8 cellular contexts compared by ENCODE assay signal in the genomic region with DNA sequence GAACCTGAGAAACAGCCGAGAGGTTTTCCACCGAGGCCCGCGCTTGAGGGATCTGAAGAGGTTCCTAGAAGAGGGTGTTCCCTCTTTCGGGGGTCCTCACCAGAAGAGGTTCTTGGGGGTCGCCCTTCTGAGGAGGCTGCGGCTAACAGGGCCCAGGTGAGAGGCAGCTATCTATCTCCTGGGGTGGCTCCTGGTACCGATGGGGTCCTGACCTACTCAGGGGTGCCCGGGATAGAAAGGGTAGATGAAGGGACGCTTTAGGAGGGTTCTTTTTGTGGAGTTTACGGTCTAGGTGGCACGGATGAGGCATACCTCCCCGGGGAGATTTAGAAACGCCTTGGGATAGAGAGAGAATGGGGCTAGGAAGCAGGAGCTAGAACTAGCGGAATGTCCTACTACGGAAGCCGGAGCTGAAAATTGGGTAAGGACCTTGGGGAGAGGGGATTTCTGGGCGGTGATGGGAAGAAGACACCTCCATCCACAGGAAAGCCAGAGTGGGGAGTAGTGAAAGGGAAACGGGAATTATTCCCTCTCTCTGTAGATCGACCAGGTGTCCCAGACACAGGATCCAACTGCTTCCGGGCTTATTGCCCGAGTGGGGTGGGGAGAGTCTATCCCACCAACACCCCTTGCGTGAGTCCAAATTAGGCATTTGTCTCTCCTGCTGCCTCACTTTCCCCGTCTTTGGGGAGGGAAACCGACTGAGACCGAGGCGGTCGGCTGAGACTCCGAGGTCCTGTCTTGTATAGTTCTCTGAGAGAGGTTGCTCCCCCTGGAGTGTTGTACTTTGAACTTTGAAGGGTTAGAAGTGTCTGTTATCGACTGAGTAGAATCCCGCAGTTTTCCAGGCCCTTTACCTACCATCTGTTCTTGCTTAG. TPM values are rescaled to one million over a fixed set of nuclear protein-coding genes. Genes with fewer than 3 reads are reported as not detected.
DNase-seq lines count a peak whose midpoint lies in the region; ATAC-seq, FAIRE-seq and TF ChIP-seq lines count a peak whose summit lies in the region.

No MANE protein-coding gene starts in this region.

- H2AK5ac ChIP-seq in H1 (ENCODE audit: low read depth, low read length) = no peak overlapping the region

- TF ChIP-seq EP300 in H1 (IDR thresholded peaks at IDR 0.05; ENCODE audit: borderline replicate concordance in 1 of 2, low read depth in 2 of 2, low read length in 2 of 2) = no peak

- peaks cover 14% of the 10 kb centered on the region; the same call in 1 of the 2 replicates for H3K79me1 ChIP-seq in H1 (ENCODE audit: low read depth, low read length)

- H3K23ac ChIP-seq in H1 (ENCODE audit: insufficient read length) = no peak overlapping the region

- 0 out of 2 replicates have a peak overlapping the region, but pooled peaks have one; percentile 16 for H3K18ac ChIP-seq in H1 (ENCODE audit: extremely low read depth, low read length)

- no peak overlapping the region for H3K14ac ChIP-seq in H1 (ENCODE audit: insufficient read length)

- no peaks in the 10 kb centered on the region for H4K20me1 ChIP-seq in H1 (replicated peaks in 1 of 2; ENCODE audit: control insufficient read depth in 1 of 2, insufficient read depth in 2 of 2, low read length in 2 of 2)

- 0 out of 2 replicates have a peak overlapping the region, but pooled peaks have one; percentile 19 for H2AFZ ChIP-seq in H1 (ENCODE audit: low read length)

- peak overlapping the region; percentile 100 for H3K4me3 Mint-ChIP-seq in activated CD4-positive, alpha-beta T cell treated with anti-CD3 and anti-CD28 coated beads for 36 hours

- TF ChIP-seq CTCF in H1 (IDR thresholded peaks at IDR 0.05; ENCODE audit: control extremely low read depth in 1 of 3, insufficient read depth in 1 of 3, low read depth in 1 of 3, low read length in 3 of 3) (no peak), mucosa of descending colon (IDR thresholded peaks at IDR 0.05) (no peak)

- H2BK20ac ChIP-seq in H1 (ENCODE audit: low read length) = no peak overlapping the region

- no peak for TF ChIP-seq RAD21 in H1 (IDR thresholded peaks at IDR 0.05 in 1 of 2, conservative IDR thresholded peaks at IDR 0.05 in 1 of 2; ENCODE audit: low read depth in 2 of 2, low read length in 2 of 2)

- intact Hi-C loops in activated CD4-positive, alpha-beta T cell treated with anti-CD3 and anti-CD28 coated beads for 36 hours (cut with DNase I, micrococcal nuclease) = loop anchor here (1.0 to 10.0 kb wide), 17 partner anchors 58 to 1010 kb away; partner anchors contain the start of genes ARL2BP (in 2 of the 2), KATNB1 (in 2 of the 2), CCDC102A (in 1 of the 2) and CIAPIN1 (in 1 of the 2)
- intact Hi-C loops in mucosa of descending colon (cut with DNase I, micrococcal nuclease) = no loop called here

- H3K9me3 Mint-ChIP-seq in activated CD4-positive, alpha-beta T cell treated with anti-CD3 and anti-CD28 coated beads for 36 hours (ENCODE audit: low read depth) = no peaks in the 10 kb centered on the region

- no peaks in the 10 kb centered on the region for H3K36me3 ChIP-seq in H1 (ENCODE audit: control insufficient read depth in 2 of 4, insufficient read depth in 4 of 4, low read length in 3 of 4)
- H3K36me3 ChIP-seq in mucosa of descending colon (ENCODE audit: low read depth) = peaks cover 4% of the 10 kb centered on the region

- peak overlapping the region; percentile 89 to 92 for H3K4me2 ChIP-seq in H1 (ENCODE audit: insufficient read depth in 1 of 2, low read depth in 2 of 2, low read length in 2 of 2)

- WGBS in H1 (ENCODE audit: extremely low coverage in 1 of 2, insufficient coverage in 1 of 2, insufficient read length in 1 of 2, insufficient replicate concordance in 2 of 2, low coverage in 1 of 2, low lambda C conversion rate in 2 of 2, missing lambda C conversion rate in 1 of 2), 2 experiments = 3% methylated on average over 29 of the region's 31 CpGs; no CpG with 5 or more reads in 1 of the 2 experiments

- H3K9me3 ChIP-seq in H1 (ENCODE audit: insufficient read depth in 2 of 2, low read depth in 1 of 2, low read length in 1 of 2) (no peaks in the 10 kb centered on the region), mucosa of descending colon (no peaks in the 10 kb centered on the region)

- H3K36me3 Mint-ChIP-seq in activated CD4-positive, alpha-beta T cell treated with anti-CD3 and anti-CD28 coated beads for 36 hours (ENCODE audit: low read depth) = peaks cover 10% of the 10 kb centered on the region

- no peak for ATAC-seq in activated CD4-positive, alpha-beta T cell treated with anti-CD3 and anti-CD28 coated beads for 36 hours
- peak; percentile 28 for ATAC-seq in mucosa of descending colon

- H3K4me1 ChIP-seq in H1 (replicated peaks in 1 of 4; ENCODE audit: control insufficient read depth in 3 of 4, insufficient read depth in 4 of 4, low read length in 3 of 4) (peaks cover 2 to 7% (median 5%) of the 10 kb centered on the region in 4 experiments; a peak in 6 of 7 replicates), mucosa of descending colon (ENCODE audit: low read depth) (peaks cover 18% of the 10 kb centered on the region)

- no peak overlapping the region for H4K91ac ChIP-seq in H1 (replicated peaks; ENCODE audit: insufficient read length, low read length)

- DNase-seq in stimulated activated CD4-positive, alpha-beta T cell treated with anti-CD3 and anti-CD28 coated beads, Interleukin-15, amount 100 ng/mL, for 24 hours = peak; percentile 18
- DNase-seq in stimulated activated CD4-positive, alpha-beta T cell treated with anti-CD3 and anti-CD28 coated beads, Interleukin-12 subunit alpha, Interleukin-12 subunit beta, amount 100 ng/mL, for 4 hours = no peak
- peak; percentile 10 for DNase-seq in HTR-8/SVneo (ENCODE audit: insufficient read length, low spot score)
- peak; percentile 42 for DNase-seq in activated CD4-positive, alpha-beta T cell treated with anti-CD3 and anti-CD28 coated beads for 36 hours
- DNase-seq in H1 (ENCODE audit: low read depth in 1 of 2, low spot score in 2 of 2) = peak in 1 of 2 experiments; percentile 53
- DNase-seq in mucosa of descending colon = peak; percentile 52 to 66 (median 55)
- DNase-seq in GOT3 (lab: John Stamatoyannopoulos, UW) = no peak
- no peak for DNase-seq in activated CD4-positive, CD25-positive, alpha-beta regulatory T cell treated with anti-CD3 and anti-CD28 coated beads, Interleukin-2, amount 50 U/mL, for 72 hours

- POLR2A ChIA-PET in activated CD4-positive, alpha-beta T cell treated with anti-CD3 and anti-CD28 coated beads for 36 hours (lab: Charles Lee) = interaction anchor here (0.6 kb wide), 2 partner anchors 153 to 203 kb away, joined by 3 to 5 read pairs; no protein-coding TSS in a partner anchor
- POLR2A ChIA-PET in H1 (lab: Charles Lee; ENCODE audit: partially characterized antibody) = interaction anchor here (0.8 to 2.4 kb wide), 7 partner anchors 35 to 110 kb away, joined by 3 to 11 read pairs (median 5); no protein-coding TSS in a partner anchor

- H3K79me2 ChIP-seq in H1 (ENCODE audit: control insufficient read depth in 1 of 2, insufficient read depth in 2 of 2, low read length in 2 of 2) = peaks cover 4 to 84% of the 10 kb centered on the region in 2 experiments

- no peak overlapping the region for H3K4ac ChIP-seq in H1 (replicated peaks; ENCODE audit: insufficient read length, low read depth, low read length)

- peak overlapping the region; percentile 68; the same call in 1 of the 2 replicates for H2BK5ac ChIP-seq in H1 (ENCODE audit: low read depth, low read length)

- CTCF ChIA-PET in activated CD4-positive, alpha-beta T cell treated with anti-CD3 and anti-CD28 coated beads for 36 hours (lab: Charles Lee) = interaction anchor here (0.7 to 2.6 kb wide), 6 partner anchors 10 to 230 kb away, joined by 3 to 12 read pairs (median 3); no protein-coding TSS in a partner anchor
- CTCF ChIA-PET in H1 (lab: Charles Lee; ENCODE audit: partially characterized antibody) = interaction anchor here (0.7 to 1.3 kb wide), 3 partner anchors 18 to 56 kb away, joined by 3 read pairs; no protein-coding TSS in a partner anchor

- H2BK15ac ChIP-seq in H1 (ENCODE audit: low read length) = no peak overlapping the region

- no peak overlapping the region for H3K56ac ChIP-seq in H1 (replicated peaks; ENCODE audit: insufficient read length, low read depth, low read length)

- H3K27ac Mint-ChIP-seq in activated CD4-positive, alpha-beta T cell treated with anti-CD3 and anti-CD28 coated beads for 36 hours = peak overlapping the region; percentile 97

- no peak overlapping the region for H2BK12ac ChIP-seq in H1 (ENCODE audit: low read depth, low read length)

- 0 out of 2 replicates have a peak overlapping the region, but pooled peaks have one; percentile 82 for H4K8ac ChIP-seq in H1 (ENCODE audit: extremely low read depth, insufficient read depth, low read length)

- no peak for TF ChIP-seq POLR2A in H1 (IDR thresholded peaks at IDR 0.05; ENCODE audit: control extremely low read depth in 1 of 2, low read depth in 2 of 2, low read length in 2 of 2)

- no peaks in the 10 kb centered on the region for H3K27me3 ChIP-seq in H1 (replicated peaks in 1 of 4; ENCODE audit: control insufficient read depth in 3 of 4, extremely low read depth in 1 of 4, insufficient read depth in 3 of 4, low read length in 3 of 4)

- H3K27ac ChIP-seq in H1 (ENCODE audit: low read depth, low read length) = no peak overlapping the region

- H3K4me3 ChIP-seq in H1 (ENCODE audit: extremely low read depth in 1 of 4, insufficient read depth in 2 of 4, low read depth in 3 of 4, low read length in 4 of 4) = peak overlapping the region; percentile 70 to 94 (median 88)
- peak overlapping the region; percentile 82 for H3K4me3 ChIP-seq in mucosa of descending colon

- H3K4me1 Mint-ChIP-seq in activated CD4-positive, alpha-beta T cell treated with anti-CD3 and anti-CD28 coated beads for 36 hours = peaks cover 41% of the 10 kb centered on the region

- H2BK120ac ChIP-seq in H1 (replicated peaks; ENCODE audit: low read depth, low read length) = no peak overlapping the region

- H4K5ac ChIP-seq in H1 (ENCODE audit: insufficient read length, low read depth, low read length) = no peak overlapping the region

- H3K27me3 Mint-ChIP-seq in activated CD4-positive, alpha-beta T cell treated with anti-CD3 and anti-CD28 coated beads for 36 hours = no peaks in the 10 kb centered on the region

- H3K9ac ChIP-seq in H1 (replicated peaks in 1 of 4; ENCODE audit: extremely low read depth in 1 of 4, low read depth in 3 of 4, low read length in 3 of 4) = peak overlapping the region; percentile 66 to 71 (median 70)

- peaks cover 14% of the 10 kb centered on the region for H3K23me2 ChIP-seq in H1 (ENCODE audit: low read depth, low read length)

- FAIRE-seq in HTR-8/SVneo (lab: Jason Lieb, UNC) (no peak), H1 (lab: Jason Lieb, UNC) (no peak)

RNA-seq across cellular contexts. Expression of gene RSPRY1, which starts 0.7 kb away (rescaled TPM):
- total RNA-seq in activated CD4-positive, alpha-beta T cell treated with anti-CD3 and anti-CD28 coated beads for 36 hours = 10 to 100 TPM; 24.6 to 30.2 TPM
- total RNA-seq in H1 (2021; fragmentation: NEBNext Ultra II Directional; extraction: Animal tissue kit (Norgen Biotek cat#: 25700)) = 32.5 and 34.2 TPM in 2 replicates
- polyA plus RNA-seq in H1 (2011; rRNA removed) = 9.1 and 11.5 TPM in 2 replicates
- polyA plus RNA-seq in H1 (2011; cell fraction: cytosol; rRNA removed) = 12.8 TPM
- polyA plus RNA-seq in H1 (2011; cell fraction: nucleus; rRNA removed) = 13.4 TPM
- polyA plus RNA-seq in H1 (2012, experiment 1 of 2) = 14.1 to 20.5 TPM (median 19.2 TPM) in 4 replicates
- 1.5 TPM for polyA plus RNA-seq in H1 (2012, experiment 2 of 2)
- polyA plus RNA-seq in H1 (2013, experiment 1 of 2) = 40.3 TPM
- polyA plus RNA-seq in H1 (2013, experiment 2 of 2) = 43.4 TPM
- 95.2 and 95.6 TPM in 2 replicates for polyA minus RNA-seq in H1 (2011; rRNA and poly(A)+ RNA removed)
- polyA minus RNA-seq in H1 (2011; cell fraction: cytosol; rRNA and poly(A)+ RNA removed) = 33.5 TPM
- polyA minus RNA-seq in H1 (2011; cell fraction: nucleus; rRNA and poly(A)+ RNA removed) = 45.2 TPM
- 10 to 100 TPM; 40.6 to 44.1 (median 42.0) TPM for total RNA-seq in mucosa of descending colon

RNA-seq across cellular contexts. Expression of gene PSME3IP1, which starts 1.0 kb away (rescaled TPM):
- 100 to 1,000 TPM; 111 to 156 TPM for total RNA-seq in activated CD4-positive, alpha-beta T cell treated with anti-CD3 and anti-CD28 coated beads for 36 hours
- total RNA-seq in H1 (2021; fragmentation: NEBNext Ultra II Directional; extraction: Animal tissue kit (Norgen Biotek cat#: 25700)) = 93.1 and 95.1 TPM in 2 replicates
- 98.3 and 117 TPM in 2 replicates for polyA plus RNA-seq in H1 (2011; rRNA removed)
- polyA plus RNA-seq in H1 (2011; cell fraction: cytosol; rRNA removed) = 123 TPM
- 179 TPM for polyA plus RNA-seq in H1 (2011; cell fraction: nucleus; rRNA removed)
- 86.9 to 108 TPM (median 91.2 TPM) in 4 replicates for polyA plus RNA-seq in H1 (2012, experiment 1 of 2)
- polyA plus RNA-seq in H1 (2012, experiment 2 of 2) = 31.9 TPM
- polyA plus RNA-seq in H1 (2013, experiment 1 of 2) = 102 TPM
- polyA plus RNA-seq in H1 (2013, experiment 2 of 2) = 97.3 TPM
- 74.9 and 95.6 TPM in 2 replicates for polyA minus RNA-seq in H1 (2011; rRNA and poly(A)+ RNA removed)
- 52.8 TPM for polyA minus RNA-seq in H1 (2011; cell fraction: cytosol; rRNA and poly(A)+ RNA removed)
- polyA minus RNA-seq in H1 (2011; cell fraction: nucleus; rRNA and poly(A)+ RNA removed) = 49.9 TPM
- total RNA-seq in mucosa of descending colon = 100 to 1,000 TPM in 2 of 3 donors, 10 to 100 TPM in 1; 97.9 to 138 (median 114) TPM

RNA-seq across cellular contexts. Expression of gene ARL2BP, which starts 58.2 kb away (rescaled TPM):
- 10 to 100 TPM in 1 of 2 experiments, 1 to 10 TPM in 1; 9.9 to 11.1 TPM for total RNA-seq in activated CD4-positive, alpha-beta T cell treated with anti-CD3 and anti-CD28 coated beads for 36 hours
- 13.6 and 13.7 TPM in 2 replicates for total RNA-seq in H1 (2021; fragmentation: NEBNext Ultra II Directional; extraction: Animal tissue kit (Norgen Biotek cat#: 25700))
- polyA plus RNA-seq in H1 (2011; rRNA removed) = 13.3 and 18.3 TPM in 2 replicates
- 12.6 TPM for polyA plus RNA-seq in H1 (2011; cell fraction: cytosol; rRNA removed)
- polyA plus RNA-seq in H1 (2011; cell fraction: nucleus; rRNA removed) = 5.5 TPM
- polyA plus RNA-seq in H1 (2012, experiment 1 of 2) = 8.6 to 11.7 TPM (median 10.3 TPM) in 4 replicates
- polyA plus RNA-seq in H1 (2012, experiment 2 of 2) = 3.9 TPM
- 11.1 TPM for polyA plus RNA-seq in H1 (2013, experiment 1 of 2)
- 11.9 TPM for polyA plus RNA-seq in H1 (2013, experiment 2 of 2)
- polyA minus RNA-seq in H1 (2011; rRNA and poly(A)+ RNA removed) = 9.9 TPM in 2 replicates
- polyA minus RNA-seq in H1 (2011; cell fraction: cytosol; rRNA and poly(A)+ RNA removed) = 10.2 TPM
- 6.4 TPM for polyA minus RNA-seq in H1 (2011; cell fraction: nucleus; rRNA and poly(A)+ RNA removed)
- total RNA-seq in mucosa of descending colon = 10 to 100 TPM; 29.2 to 39.7 (median 35.4) TPM

Comparison
In these comparisons a context has a peak if more than half of its experiments do, and no peak if none do; other contexts are left out.
1. DNase-seq: peak in stimulated activated CD4-positive, alpha-beta T cell treated with anti-CD3 and anti-CD28 coated beads, Interleukin-15, amount 100 ng/mL, for 24 hours (single experiment), HTR-8/SVneo (single experiment), activated CD4-positive, alpha-beta T cell treated with anti-CD3 and anti-CD28 coated beads for 36 hours (single experiment) and mucosa of descending colon (3 of 3); none in stimulated activated CD4-positive, alpha-beta T cell treated with anti-CD3 and anti-CD28 coated beads, Interleukin-12 subunit alpha, Interleukin-12 subunit beta, amount 100 ng/mL, for 4 hours (single experiment), GOT3 (single experiment) and activated CD4-positive, CD25-positive, alpha-beta regulatory T cell treated with anti-CD3 and anti-CD28 coated beads, Interleukin-2, amount 50 U/mL, for 72 hours (single experiment).
2. intact Hi-C loops: an anchor here in activated CD4-positive, alpha-beta T cell treated with anti-CD3 and anti-CD28 coated beads for 36 hours (1.0 to 10.0 kb wide); none called in mucosa of descending colon.